ENCODE assay signal across 26 cellular contexts in the genomic region with DNA sequence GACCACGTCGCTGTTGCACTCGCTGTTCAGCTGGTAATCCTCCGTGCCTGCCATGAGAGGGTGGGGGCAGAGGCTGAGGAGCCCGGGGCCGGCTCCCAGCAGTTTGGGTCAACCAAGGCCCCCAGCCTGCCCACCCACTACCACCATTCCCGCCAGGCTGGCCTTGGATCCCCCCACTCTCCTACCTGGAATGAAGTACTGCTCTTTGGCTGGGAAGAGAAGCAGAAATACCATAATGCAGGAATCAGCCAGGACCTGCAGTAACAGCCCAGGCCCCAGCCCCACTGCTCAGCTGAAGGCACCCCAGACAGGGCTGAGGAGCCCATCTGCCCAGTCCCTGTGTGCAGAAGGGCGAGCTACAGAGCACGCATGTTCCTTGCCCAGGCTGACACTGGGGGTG.
"Had no signal": no experiment of that assay in that cellular context is flagged by ENCODE, and none has a peak within 500 bp of the region (broad histone marks: within the 10 kb centered on the region; RNA-seq: fewer than 3 reads in every experiment).

No MANE protein-coding gene starts in this region.

- ATAC-seq: activated CD4-positive, alpha-beta T cell treated with anti-CD3 and anti-CD28 coated beads for 36 hours; activated CD8-positive, alpha-beta memory T cell treated with anti-CD3 and anti-CD28 coated beads, Interleukin-2, amount 10 ng/mL, durations not matched to agents 7 days and 5 days; activated CD8-positive, alpha-beta T cell treated with anti-CD3 and anti-CD28 coated beads, Interleukin-2, amount 10 ng/mL, durations not matched to agents 7 days and 5 days; activated T-helper 17 cell treated with anti-CD3 and anti-CD28 coated beads, Interleukin-2, amount 50 U/mL, for 72 hours; body of pancreas had no signal

- H3K27ac Mint-ChIP-seq: activated CD4-positive, alpha-beta memory T cell treated with anti-CD3 and anti-CD28 coated beads for 36 hours; activated CD4-positive, alpha-beta T cell treated with anti-CD3 and anti-CD28 coated beads for 36 hours; activated CD4-positive, alpha-beta T cell treated with anti-CD3 and anti-CD28 coated beads, Interleukin-2, amount 10 ng/mL, durations not matched to agents 24 days and 14 days; activated CD8-positive, alpha-beta memory T cell treated with anti-CD3 and anti-CD28 coated beads, Interleukin-2, amount 10 ng/mL, durations not matched to agents 7 days and 5 days; activated CD8-positive, alpha-beta T cell treated with anti-CD3 and anti-CD28 coated beads, Interleukin-2, amount 10 ng/mL, durations not matched to agents 7 days and 5 days; activated naive CD8-positive, alpha-beta T cell; activated T-cell treated with anti-CD3 and anti-CD28 coated beads, Interleukin-2, amount 50 U/mL, for 24 hours; activated T-helper 17 cell treated with anti-CD3 and anti-CD28 coated beads, Interleukin-2, amount 50 U/mL, for 72 hours had no signal

- H3K4me1 ChIP-seq: body of pancreas, colonic mucosa had no signal

- H3K27me3 ChIP-seq: body of pancreas, colonic mucosa had no signal

- H3K9me3 Mint-ChIP-seq: activated CD4-positive, alpha-beta memory T cell treated with anti-CD3 and anti-CD28 coated beads for 36 hours; activated CD4-positive, alpha-beta T cell treated with anti-CD3 and anti-CD28 coated beads, Interleukin-2, amount 10 ng/mL, durations not matched to agents 24 days and 14 days; activated T-helper 17 cell treated with anti-CD3 and anti-CD28 coated beads, Interleukin-2, amount 50 U/mL, for 72 hours had no signal

- H3K36me3 ChIP-seq: colonic mucosa, esophagus squamous epithelium had no signal

- H3K27ac ChIP-seq: body of pancreas, colonic mucosa, epithelial cell of prostate, esophagus squamous epithelium had no signal

- H3K36me3 Mint-ChIP-seq: activated CD4-positive, alpha-beta memory T cell treated with anti-CD3 and anti-CD28 coated beads for 36 hours; activated CD8-positive, alpha-beta memory T cell treated with anti-CD3 and anti-CD28 coated beads, Interleukin-2, amount 10 ng/mL, durations not matched to agents 7 days and 5 days; activated naive CD8-positive, alpha-beta T cell had no signal

- DNase-seq: activated CD4-positive, alpha-beta memory T cell treated with anti-CD3 and anti-CD28 coated beads for 36 hours; activated CD4-positive, alpha-beta T cell treated with anti-CD3 and anti-CD28 coated beads for 36 hours; activated CD4-positive, alpha-beta T cell treated with anti-CD3 and anti-CD28 coated beads, Interleukin-2, amount 10 ng/mL, durations not matched to agents 24 days and 14 days; activated CD4-positive, CD25-positive, alpha-beta regulatory T cell; activated CD4-positive, CD25-positive, alpha-beta regulatory T cell treated with anti-CD3 and anti-CD28 coated beads, Interleukin-2, amount 50 U/mL, for 72 hours; activated CD8-positive, alpha-beta memory T cell treated with anti-CD3 and anti-CD28 coated beads, Interleukin-2, amount 10 ng/mL, durations not matched to agents 7 days and 5 days; activated CD8-positive, alpha-beta memory T cell treated with anti-CD3 and anti-CD28 coated beads, Interleukin-2, amount 50 U/mL, for 4 hours; activated CD8-positive, alpha-beta T cell treated with anti-CD3 and anti-CD28 coated beads, Interleukin-2, amount 10 ng/mL, durations not matched to agents 7 days and 5 days; activated effector memory CD4-positive, alpha-beta T cell treated with Interleukin-2 at 50 U/mL for 16 hours; activated gamma-delta T cell treated with Interleukin-2 at 50 U/mL for 16 hours; activated naive CD4-positive, alpha-beta T cell treated with anti-CD3 and anti-CD28 coated beads, Interleukin-2, amount 50 U/mL, for 16 hours; activated naive CD4-positive, alpha-beta T cell treated with Interleukin-2 at 50 U/mL for 16 hours; activated T-cell treated with anti-CD3 and anti-CD28 coated beads, Interleukin-2, amount 50 U/mL, for 24 hours; amniotic stem cell; anterior cingulate cortex; body of pancreas; central memory CD4-positive, alpha-beta T cell; cerebellar nuclear complex; colonic mucosa; effector CD8-positive, alpha-beta T cell; esophagus squamous epithelium; foreskin melanocyte; T-helper 2 cell had no signal

- H3K9me3 ChIP-seq: body of pancreas, colonic mucosa, esophagus squamous epithelium had no signal

- H3K4me3 Mint-ChIP-seq: activated CD4-positive, alpha-beta memory T cell treated with anti-CD3 and anti-CD28 coated beads for 36 hours; activated CD4-positive, alpha-beta T cell treated with anti-CD3 and anti-CD28 coated beads for 36 hours; activated CD4-positive, alpha-beta T cell treated with anti-CD3 and anti-CD28 coated beads, Interleukin-2, amount 10 ng/mL, durations not matched to agents 24 days and 14 days; activated CD8-positive, alpha-beta memory T cell treated with anti-CD3 and anti-CD28 coated beads, Interleukin-2, amount 10 ng/mL, durations not matched to agents 7 days and 5 days; activated CD8-positive, alpha-beta T cell treated with anti-CD3 and anti-CD28 coated beads, Interleukin-2, amount 10 ng/mL, durations not matched to agents 7 days and 5 days; activated naive CD8-positive, alpha-beta T cell; activated T-cell treated with anti-CD3 and anti-CD28 coated beads, Interleukin-2, amount 50 U/mL, for 24 hours; activated T-helper 17 cell treated with anti-CD3 and anti-CD28 coated beads, Interleukin-2, amount 50 U/mL, for 72 hours had no signal

- H3K4me3 ChIP-seq: body of pancreas, colonic mucosa, esophagus squamous epithelium had no signal
